In genomic region chr21:33608559-33608958, GRCh38 we compare ENCODE assay signal across 19 cellular contexts. TPM values are rescaled to one million over a fixed set of nuclear protein-coding genes. Genes with fewer than 3 reads are reported as not detected.
A peak's percentile ranks its signal among the peaks of the same experiment; 100 is the strongest.
DNase-seq lines count a peak whose midpoint lies in the region; TF ChIP-seq lines count a peak whose summit lies in the region.
"Had no signal": no experiment of that assay in that cellular context is flagged by ENCODE, and none has a peak within 500 bp of the region (broad histone marks: within the 10 kb centered on the region; RNA-seq: fewer than 3 reads in every experiment).

No MANE protein-coding gene starts in this region.

- no peak overlapping the region for H2BK120ac ChIP-seq in mesenchymal stem cell (ENCODE audit: low read depth, low read length)

- H3K79me1 ChIP-seq in mesenchymal stem cell (replicated peaks; ENCODE audit: low read length, poor library complexity, severe bottlenecking) = peaks cover 4% of the 10 kb centered on the region

- peaks cover 3% of the 10 kb centered on the region for H3K36me3 Mint-ChIP-seq in endothelial cell (ENCODE audit: low read depth, unreplicated experiment)

- H4K91ac ChIP-seq in mesenchymal stem cell (ENCODE audit: low read length) = no peak overlapping the region

- 60% methylated on average over 1 of the region's 1 CpG for WGBS in mesenchymal stem cell

- peak overlapping the region; percentile 45 for H3K9ac ChIP-seq in mesenchymal stem cell (ENCODE audit: low read length)
- H3K9ac ChIP-seq: neural progenitor cell had no signal

- no peaks in the 10 kb centered on the region for H3K4me1 ChIP-seq in mesenchymal stem cell (ENCODE audit: control insufficient read depth, insufficient read depth, low read depth, low read length)
- H3K4me1 ChIP-seq: left lung, neural progenitor cell had no signal

- H3K4ac ChIP-seq in mesenchymal stem cell (ENCODE audit: low read depth in 1 of 2, low read length in 2 of 2) = no peak overlapping the region

- no peaks in the 10 kb centered on the region for H3K27me3 Mint-ChIP-seq in endothelial cell (ENCODE audit: unreplicated experiment)
- H3K27me3 Mint-ChIP-seq: activated CD4-positive, alpha-beta T cell treated with anti-CD3 and anti-CD28 coated beads, Interleukin-2, amount 10 ng/mL, durations not matched to agents 24 days and 14 days had no signal

- no peak overlapping the region for H3K18ac ChIP-seq in mesenchymal stem cell (ENCODE audit: low read depth in 1 of 2, low read length in 2 of 2)

- H3K23ac ChIP-seq in mesenchymal stem cell (ENCODE audit: low read length in 2 of 2) = no peak overlapping the region

- peak; percentile 20 for DNase-seq in COLO829 (ENCODE audit: low spot score)
- DNase-seq in NCI-H460 (ENCODE audit: extremely low read depth, low read depth) = peak; percentile 16
- DNase-seq in endothelial cell (ENCODE audit: low spot score) = no peak
- DNase-seq in mesenchymal stem cell = no peak
- no peak for DNase-seq in SKM-1 treated with dmso at 0.1 percent for 144 hours (lab: John Stamatoyannopoulos, UW; ENCODE audit: unreplicated experiment)
- no peak for DNase-seq in SK-N-DZ (ENCODE audit: low spot score)
- DNase-seq in NCI-H2196 (lab: John Stamatoyannopoulos, UW; ENCODE audit: unreplicated experiment) = no peak
- no peak for DNase-seq in effector CD4-positive, alpha-beta T cell
- DNase-seq: activated CD4-positive, alpha-beta T cell treated with anti-CD3 and anti-CD28 coated beads, Interleukin-2, amount 10 ng/mL, durations not matched to agents 24 days and 14 days; activated CD8-positive, alpha-beta memory T cell treated with anti-CD3 and anti-CD28 coated beads, Interleukin-2, amount 50 U/mL, for 4 hours; aorta; head of caudate nucleus; HFFc6; KBM-7; left lung; NCI-H1930; SW 1271 had no signal

- no peaks in the 10 kb centered on the region for H3K27me3 ChIP-seq in mesenchymal stem cell (ENCODE audit: control insufficient read depth in 1 of 2, insufficient read depth in 1 of 2, low read length in 2 of 2)
- H3K27me3 ChIP-seq: left lung, neural progenitor cell had no signal

- H3K27ac ChIP-seq in mesenchymal stem cell (ENCODE audit: low read length, poor library complexity, severe bottlenecking) = no peak overlapping the region
- H3K27ac ChIP-seq: left lung, neural progenitor cell, RWPE1 had no signal

- no peak overlapping the region for H4K8ac ChIP-seq in mesenchymal stem cell (ENCODE audit: low read length)

- H3K4me3 Mint-ChIP-seq in endothelial cell (ENCODE audit: unreplicated experiment) = peak overlapping the region; percentile 8
- H3K4me3 Mint-ChIP-seq: activated CD4-positive, alpha-beta T cell treated with anti-CD3 and anti-CD28 coated beads, Interleukin-2, amount 10 ng/mL, durations not matched to agents 24 days and 14 days; HFFc6; neural progenitor cell had no signal

- no peak overlapping the region for H2AFZ ChIP-seq in mesenchymal stem cell (ENCODE audit: low read depth, low read length)
- H2AFZ ChIP-seq: neural progenitor cell had no signal

- no peak overlapping the region for H3K14ac ChIP-seq in mesenchymal stem cell (ENCODE audit: low read length in 2 of 2)

- no peak for TF ChIP-seq CTCF in endothelial cell (IDR thresholded peaks at IDR 0.05; ENCODE audit: unreplicated experiment)

- H2BK5ac ChIP-seq in mesenchymal stem cell (ENCODE audit: low read depth, low read length, poor library complexity, severe bottlenecking) = no peak overlapping the region

- no peak overlapping the region for H3K4me3 ChIP-seq in mesenchymal stem cell (ENCODE audit: insufficient read depth in 1 of 2, low read depth in 1 of 2, low read length in 2 of 2)
- H3K4me3 ChIP-seq: left lung, neural progenitor cell had no signal

- H3K4me2 ChIP-seq in mesenchymal stem cell (ENCODE audit: low read length, poor library complexity, severe bottlenecking) = no peak overlapping the region
- H3K4me2 ChIP-seq: neural progenitor cell had no signal

- no peaks in the 10 kb centered on the region for H3K9me3 Mint-ChIP-seq in endothelial cell (ENCODE audit: unreplicated experiment)
- H3K9me3 Mint-ChIP-seq: activated CD4-positive, alpha-beta T cell treated with anti-CD3 and anti-CD28 coated beads, Interleukin-2, amount 10 ng/mL, durations not matched to agents 24 days and 14 days; HFFc6; neural progenitor cell had no signal

- no peaks in the 10 kb centered on the region for H3K4me1 Mint-ChIP-seq in endothelial cell (ENCODE audit: unreplicated experiment)
- H3K4me1 Mint-ChIP-seq: activated CD4-positive, alpha-beta T cell treated with anti-CD3 and anti-CD28 coated beads, Interleukin-2, amount 10 ng/mL, durations not matched to agents 24 days and 14 days; neural progenitor cell had no signal

- no peak overlapping the region for H2BK12ac ChIP-seq in mesenchymal stem cell (ENCODE audit: low read length in 2 of 2)

- no peak overlapping the region for H3K27ac Mint-ChIP-seq in endothelial cell (ENCODE audit: unreplicated experiment)
- H3K27ac Mint-ChIP-seq: activated CD4-positive, alpha-beta T cell treated with anti-CD3 and anti-CD28 coated beads, Interleukin-2, amount 10 ng/mL, durations not matched to agents 24 days and 14 days; HFFc6; neural progenitor cell had no signal

- no peaks in the 10 kb centered on the region for H3K9me3 ChIP-seq in mesenchymal stem cell (ENCODE audit: control insufficient read depth, low read length)
- H3K9me3 ChIP-seq: left lung had no signal

- H3K36me3 ChIP-seq in mesenchymal stem cell (ENCODE audit: control insufficient read depth in 1 of 2, insufficient read depth in 2 of 2, low read depth in 1 of 2, low read length in 2 of 2) = peaks cover 17 to 52% of the 10 kb centered on the region in 2 experiments
- H3K36me3 ChIP-seq: neural progenitor cell had no signal

- no peak overlapping the region for H2BK15ac ChIP-seq in mesenchymal stem cell (ENCODE audit: low read depth, poor library complexity, severe bottlenecking)

- H2AK5ac ChIP-seq in mesenchymal stem cell (ENCODE audit: low read length, severe bottlenecking) = no peak overlapping the region

RNA-seq across cellular contexts. Expression of gene DONSON, which starts 20.1 kb away (rescaled TPM):
- total RNA-seq in NCI-H460 (2014; rRNA removed; shearing (Covaris generic)) = 16.0 and 18.0 TPM in 2 replicates
- polyA plus RNA-seq in NCI-H460 (2014; cell fraction: nucleus; rRNA removed) = 32.6 and 45.4 TPM in 2 replicates
- total RNA-seq in endothelial cell (ENCODE audit: unreplicated experiment) = 18.0 TPM
- 11.2 TPM for polyA plus RNA-seq in mesenchymal stem cell (2013, experiment 1 of 2)
- 11.9 TPM for polyA plus RNA-seq in mesenchymal stem cell (2013, experiment 2 of 2)
- polyA plus RNA-seq in SK-N-DZ (2014; cell fraction: cytosol; rRNA removed) = 41.2 and 43.5 TPM in 2 replicates
- polyA plus RNA-seq in SK-N-DZ (2014; cell fraction: nucleus; rRNA removed) = 49.7 and 67.7 TPM in 2 replicates

RNA-seq across cellular contexts. Expression of gene CRYZL1, which starts 33.0 kb away (rescaled TPM):
- total RNA-seq in NCI-H460 (2014; rRNA removed; shearing (Covaris generic)) = 15.9 and 29.0 TPM in 2 replicates
- polyA plus RNA-seq in NCI-H460 (2014; cell fraction: nucleus; rRNA removed) = 24.5 and 27.0 TPM in 2 replicates
- 32.2 TPM for total RNA-seq in endothelial cell (ENCODE audit: unreplicated experiment)
- 34.0 TPM for polyA plus RNA-seq in mesenchymal stem cell (2013, experiment 1 of 2)
- polyA plus RNA-seq in mesenchymal stem cell (2013, experiment 2 of 2) = 33.9 TPM
- 15.7 and 27.6 TPM in 2 replicates for polyA plus RNA-seq in SK-N-DZ (2014; cell fraction: cytosol; rRNA removed)
- 49.1 and 67.3 TPM in 2 replicates for polyA plus RNA-seq in SK-N-DZ (2014; cell fraction: nucleus; rRNA removed)

RNA-seq across cellular contexts. Expression of gene ITSN1, which starts 33.7 kb away (rescaled TPM):
- 16.7 and 18.8 TPM in 2 replicates for total RNA-seq in NCI-H460 (2014; rRNA removed; shearing (Covaris generic))
- polyA plus RNA-seq in NCI-H460 (2014; cell fraction: nucleus; rRNA removed) = 43.9 and 74.4 TPM in 2 replicates
- total RNA-seq in endothelial cell (ENCODE audit: unreplicated experiment) = 68.2 TPM
- 32.0 TPM for polyA plus RNA-seq in mesenchymal stem cell (2013, experiment 1 of 2)
- 30.6 TPM for polyA plus RNA-seq in mesenchymal stem cell (2013, experiment 2 of 2)
- 28.5 and 34.8 TPM in 2 replicates for polyA plus RNA-seq in SK-N-DZ (2014; cell fraction: cytosol; rRNA removed)
- 34.1 and 36.8 TPM in 2 replicates for polyA plus RNA-seq in SK-N-DZ (2014; cell fraction: nucleus; rRNA removed)

Comparison
In these comparisons a context has a peak if more than half of its experiments do, and no peak if none do; other contexts are left out.
1. DNase-seq: peak in COLO829 (single experiment) and NCI-H460 (single experiment); none in endothelial cell (single experiment), mesenchymal stem cell (single experiment), SKM-1 treated with dmso at 0.1 percent for 144 hours (single experiment), SK-N-DZ (single experiment), NCI-H2196 (single experiment) and effector CD4-positive, alpha-beta T cell (single experiment).